In genomic region chr5:74897049-74897448, GRCh38 we compare ENCODE assay signal across 26 cellular contexts. TPM values are rescaled to one million over a fixed set of nuclear protein-coding genes. Genes with fewer than 3 reads are reported as not detected.
DNase-seq lines count a peak whose midpoint lies in the region; ATAC-seq, FAIRE-seq and TF ChIP-seq lines count a peak whose summit lies in the region.
"Had no signal": no experiment of that assay in that cellular context is flagged by ENCODE, and none has a peak within 500 bp of the region (broad histone marks: within the 10 kb centered on the region; RNA-seq: fewer than 3 reads in every experiment).

No MANE protein-coding gene starts in this region.

- H3K36me3 ChIP-seq in K562 (ENCODE audit: control insufficient read depth, insufficient read depth, low read length) (no peaks in the 10 kb centered on the region), esophagus muscularis mucosa (no peaks in the 10 kb centered on the region), HAP-1 (replicated peaks) (no peaks in the 10 kb centered on the region)
- H3K36me3 ChIP-seq: BE2C; BLaER1 treated with 17β-estradiol and CSF1 and Interleukin-3, amounts not matched to agents 10 nM and 100 nM had no signal

- no peak for TF ChIP-seq POLR2A in K562 (conservative IDR thresholded peaks at IDR 0.05)
- no peak for TF ChIP-seq POLR2A in esophagus muscularis mucosa (IDR thresholded peaks at IDR 0.05; ENCODE audit: low read depth)

- ATAC-seq in K562: peak; percentile 79
- ATAC-seq: A549, GM12878 had no signal

- no peaks in the 10 kb centered on the region for H3K79me2 ChIP-seq in K562 (ENCODE audit: control insufficient read depth, insufficient read depth, low read length)

- H3K4me2 ChIP-seq in K562 (ENCODE audit: insufficient read depth, low read length): peak overlapping the region; percentile 72
- H3K4me2 ChIP-seq: A549; BLaER1 treated with 17β-estradiol and CSF1 and Interleukin-3, amounts not matched to agents 10 nM and 100 nM had no signal

- FAIRE-seq in K562 (lab: Jason Lieb, UNC) (no peak), RCC 7860 (lab: Jason Lieb, UNC) (no peak)
- FAIRE-seq: A549, D721Med, GM12878, GM19239, H54 had no signal

- POLR2A ChIA-PET in K562 (lab: Yijun Ruan, JAX): no interaction called here

- BruUV-seq in K562 (replicated peaks; lab: Mats Ljungman, UMichigan): no TSS peak

- in situ Hi-C loops in K562 (cut with MboI) (no loop called here), HAP-1 (cut with MboI; ENCODE audit: low sequenced_read_pairs) (no loop called here)

- peak overlapping the region; percentile 35; the same call in 1 of the 3 replicates for H3K27ac ChIP-seq in K562 (ENCODE audit: extremely low read depth, low read depth, low read length)
- H3K27ac ChIP-seq in esophagus muscularis mucosa (replicated peaks in 1 of 4): no peak overlapping the region
- H3K27ac ChIP-seq: A549; BLaER1 treated with 17β-estradiol and CSF1 and Interleukin-3, amounts not matched to agents 10 nM and 100 nM; GM23248 had no signal

- H3K4me3 ChIP-seq in K562: peak overlapping the region; percentile 29
- no peak overlapping the region for H3K4me3 ChIP-seq in esophagus muscularis mucosa
- H3K4me3 ChIP-seq in HAP-1: no peak overlapping the region
- H3K4me3 ChIP-seq: A549; BLaER1 treated with 17β-estradiol and CSF1 and Interleukin-3, amounts not matched to agents 10 nM and 100 nM; GM12878; GM23248 had no signal

- H3K9me3 ChIP-seq in K562 (replicated peaks; ENCODE audit: control insufficient read depth, insufficient read depth, low read depth, low read length) (no peaks in the 10 kb centered on the region), esophagus muscularis mucosa (peaks cover 0 to 12% (median 0%) of the 10 kb centered on the region in 4 donors), HAP-1 (peaks cover 4% of the 10 kb centered on the region; the same call in 1 of the 2 replicates)
- H3K9me3 ChIP-seq: BE2C had no signal

- CTCF ChIA-PET in K562 (lab: Yijun Ruan, JAX; ENCODE audit: low intra/inter-chr PET ratio): no interaction called here

- H4K20me1 ChIP-seq in K562 (replicated peaks; ENCODE audit: control insufficient read depth, insufficient read depth, low read length): no peaks in the 10 kb centered on the region
- H4K20me1 ChIP-seq: BLaER1 treated with 17β-estradiol and CSF1 and Interleukin-3, amounts not matched to agents 10 nM and 100 nM had no signal

- intact Hi-C loops in K562 (cut with micrococcal nuclease) (no loop called here), esophagus muscularis mucosa (cut with DNase I) (no loop called here)

- DNase-seq in NCI-H2171 treated with DMSO at 0.1 percent for 48 hours (lab: John Stamatoyannopoulos, UW) (peak; percentile 5), NCI-H2171 (lab: John Stamatoyannopoulos, UW) (no peak), K562 (ENCODE audit: extremely low read depth in 1 of 4, low spot score in 3 of 4) (peak in 2 of 4 experiments; percentile 11 to 26), esophagus muscularis mucosa (ENCODE audit: extremely low spot score) (peak; percentile 57), superior temporal gyrus (ENCODE audit: extremely low spot score) (peak; percentile 9), NCI-H187 (lab: John Stamatoyannopoulos, UW) (no peak), HAP-1 (ENCODE audit: low spot score in 2 of 2) (no peak), RCC 7860 (ENCODE audit: low spot score) (no peak)
- DNase-seq: 8988T; ACHN; AML-193; BE2C; CD4-positive, alpha-beta T cell; CD8-positive, alpha-beta memory T cell; DMS153; DND-41; GDM1; GM23248; HCEC 1CT had no signal

- TF ChIP-seq EP300 in K562 (IDR thresholded peaks at IDR 0.05; ENCODE audit: low read length) (no peak), esophagus muscularis mucosa (IDR thresholded peaks at IDR 0.05) (no peak)

- 15% methylated on average over 1 of the region's 1 CpG for WGBS in K562 (ENCODE audit: insufficient coverage, low coverage, missing lambda C conversion rate)
- 78% methylated on average over 1 of the region's 1 CpG for WGBS in esophagus muscularis mucosa

- H3K4me1 ChIP-seq in K562 (replicated peaks in 1 of 2; ENCODE audit: control insufficient read depth in 2 of 2, insufficient read depth in 2 of 2, low read length in 2 of 2) (peaks cover 0 to 4% of the 10 kb centered on the region in 2 experiments; a peak in 1 of 5 replicates), esophagus muscularis mucosa (peaks cover 3 to 8% (median 8%) of the 10 kb centered on the region in 4 donors), HAP-1 (no peaks in the 10 kb centered on the region)
- H3K4me1 ChIP-seq: BE2C; BLaER1 treated with 17β-estradiol and CSF1 and Interleukin-3, amounts not matched to agents 10 nM and 100 nM had no signal

- H3K27me3 ChIP-seq in K562 (ENCODE audit: control insufficient read depth in 2 of 2, insufficient read depth in 2 of 2, low read length in 2 of 2): no peaks in the 10 kb centered on the region
- no peaks in the 10 kb centered on the region for H3K27me3 ChIP-seq in esophagus muscularis mucosa
- H3K27me3 ChIP-seq in HAP-1 (ENCODE audit: low read depth): no peaks in the 10 kb centered on the region
- H3K27me3 ChIP-seq: BE2C; BLaER1 treated with 17β-estradiol and CSF1 and Interleukin-3, amounts not matched to agents 10 nM and 100 nM had no signal

- H3K9ac ChIP-seq in K562 (ENCODE audit: insufficient read depth in 1 of 2, low read depth in 2 of 2, low read length in 2 of 2): peak overlapping the region; percentile 48 to 64; a peak in 3 of 4 replicates
- H3K9ac ChIP-seq: BLaER1 treated with 17β-estradiol and CSF1 and Interleukin-3, amounts not matched to agents 10 nM and 100 nM; GM23248 had no signal

- no peaks in the 10 kb centered on the region for H3K9me1 ChIP-seq in K562 (ENCODE audit: control insufficient read depth, insufficient read depth, low read length)

- TF ChIP-seq CTCF in K562 (IDR thresholded peaks at IDR 0.05 in 2 of 3, conservative IDR thresholded peaks at IDR 0.05 in 1 of 3; ENCODE audit: insufficient read depth in 2 of 3, low read depth in 1 of 3, low read length in 3 of 3) (no peak), esophagus muscularis mucosa (IDR thresholded peaks at IDR 0.05) (no peak)

- peak overlapping the region; percentile 99 for H2AFZ ChIP-seq in K562 (ENCODE audit: low read depth, low read length)
- H2AFZ ChIP-seq: GM23248 had no signal

- no peak for TF ChIP-seq RAD21 in K562 (CRISPR knock-in tag; conservative IDR thresholded peaks at IDR 0.05 in 1 of 2, IDR thresholded peaks at IDR 0.05 in 1 of 2)

TF ChIP-seq in K562, 482 proteins besides CTCF, POLR2A, EP300 and RAD21:
- TF ChIP-seq ZSCAN29 (IDR thresholded peaks at IDR 0.05): no peak
- TF ChIP-seq PRDM10 (IDR thresholded peaks at IDR 0.05; ENCODE audit: partially characterized antibody): peak; percentile 8
TF ChIP-seq in K562: peak in this region for 1.

RNA-seq across cellular contexts. Expression of gene FAM169A, which starts 30.9 kb away (rescaled TPM):
- not detected in 2 replicates for total RNA-seq in K562 (2011; cell fraction: chromatin; rRNA removed; ENCODE audit: low replicate concordance)
- not detected in 2 replicates for total RNA-seq in K562 (2011; cell fraction: nucleolus; rRNA removed)
- total RNA-seq in K562 (2011; cell fraction: nucleoplasm; rRNA removed): not detected in 2 replicates
- not detected in 2 replicates for total RNA-seq in K562 (2014; rRNA removed)
- total RNA-seq in K562 (2014; rRNA removed; fragmentation: Illumina TruSeq; extraction: Trizol): not detected in 2 replicates
- not detected in 2 replicates for total RNA-seq in K562 (2015; rRNA removed; fragmentation: Illumina TruSeq; extraction: Trizol)
- total RNA-seq in K562 (2021): 0.04 and 0.07 TPM in 2 replicates
- not detected in 2 replicates for polyA plus RNA-seq in K562 (2011; rRNA removed)
- not detected in 2 replicates for polyA plus RNA-seq in K562 (2011; cell fraction: cytosol; rRNA removed)
- not detected in 2 replicates for polyA plus RNA-seq in K562 (2011; cell fraction: nucleus; rRNA removed)
- 0.01 TPM in 1 of 2 replicates, not detected in the other for polyA plus RNA-seq in K562 (2012)
- polyA plus RNA-seq in K562 (2014; fragmentation: Illumina TruSeq; extraction: Trizol): not detected in 2 replicates
- polyA plus RNA-seq in K562 (2014; fragmentation: Nextera tagmentation; extraction: Ambion mirVana): under 1 TPM in 1 of 2 experiments, not detected in 1; 0.01 TPM
- polyA plus RNA-seq in K562 (2014; rRNA removed): not detected in 2 replicates
- not detected in 2 replicates for polyA minus RNA-seq in K562 (2011; rRNA and poly(A)+ RNA removed)
- not detected in 2 replicates for polyA minus RNA-seq in K562 (2011; cell fraction: cytosol; rRNA and poly(A)+ RNA removed)
- polyA minus RNA-seq in K562 (2011; cell fraction: nucleus; rRNA and poly(A)+ RNA removed): not detected in 2 replicates
- total RNA-seq in esophagus muscularis mucosa: 1 to 10 TPM in 3 of 4 donors, under 1 TPM in 1; 0.80 to 2.1 (median 1.3) TPM
- polyA plus RNA-seq: CD14-positive monocyte had no signal

Comparison
In these comparisons a context has a peak if more than half of its experiments do, and no peak if none do; other contexts are left out.
1. DNase-seq: peak in NCI-H2171 treated with DMSO at 0.1 percent for 48 hours (single experiment), esophagus muscularis mucosa (single experiment) and superior temporal gyrus (single experiment); none in NCI-H2171 (single experiment), NCI-H187 (0 of 2), HAP-1 (0 of 2) and RCC 7860 (single experiment).